Comparison of ENCODE assay signal across 1 cellular context in genomic region chr2:191845876-191846786, GRCh38.
TF ChIP-seq lines count a peak whose summit lies in the region.

No MANE protein-coding gene starts in this region.

TF ChIP-seq in HepG2, 621 proteins besides CTCF, POLR2A, EP300 and RAD21 (continued from another document and continues in another):
- TF ChIP-seq ZHX2 (IDR thresholded peaks at IDR 0.05; ENCODE audit: low read depth) = 0 out of 2 replicates have a peak, but pooled peaks have one; percentile 30
- TF ChIP-seq ZHX2 (CRISPR knock-in tag; IDR thresholded peaks at IDR 0.05; ENCODE audit: borderline replicate concordance) = no peak
- TF ChIP-seq ISL2 (CRISPR knock-in tag; IDR thresholded peaks at IDR 0.05) = no peak
- TF ChIP-seq ZBTB44 (CRISPR knock-in tag; IDR thresholded peaks at IDR 0.05) = no peak; the same call in 1 of the 2 replicates
- TF ChIP-seq RBM22 (optimal IDR thresholded peaks at IDR 0.05; ENCODE audit: low read length) = no peak
- TF ChIP-seq ARHGAP35 (CRISPR knock-in tag; IDR thresholded peaks at IDR 0.05; ENCODE audit: borderline replicate concordance) = no peak; the same call in 1 of the 2 replicates
- TF ChIP-seq ATRX (CRISPR knock-in tag; IDR thresholded peaks at IDR 0.05; ENCODE audit: borderline replicate concordance) = no peak
- TF ChIP-seq EZH2 (conservative IDR thresholded peaks at IDR 0.05; ENCODE audit: low read depth, low read length) = no peak
- no peak for TF ChIP-seq NR2F1 (CRISPR knock-in tag; IDR thresholded peaks at IDR 0.05)
- no peak; the same call in 1 of the 2 replicates for TF ChIP-seq FOXC1 (CRISPR knock-in tag; IDR thresholded peaks at IDR 0.05; ENCODE audit: borderline replicate concordance)
- TF ChIP-seq ZNF501 (CRISPR knock-in tag; IDR thresholded peaks at IDR 0.05) = peak; percentile 5; the same call in 1 of the 2 replicates
- no peak for TF ChIP-seq TERF1 (CRISPR knock-in tag; IDR thresholded peaks at IDR 0.05)
- TF ChIP-seq ZNF263 (CRISPR knock-in tag; IDR thresholded peaks at IDR 0.05) = 0 out of 2 replicates have a peak, but pooled peaks have one; percentile 25
- TF ChIP-seq REPIN1 (CRISPR knock-in tag; IDR thresholded peaks at IDR 0.05; ENCODE audit: borderline replicate concordance, low read depth) = no peak
- no peak for TF ChIP-seq ZNF709 (CRISPR knock-in tag; IDR thresholded peaks at IDR 0.05)
- no peak for TF ChIP-seq TRAFD1 (CRISPR knock-in tag; IDR thresholded peaks at IDR 0.05; ENCODE audit: borderline replicate concordance)
- no peak for TF ChIP-seq POLR2AphosphoS5 (IDR thresholded peaks at IDR 0.05; ENCODE audit: low read depth, low read length)
- TF ChIP-seq KAT2B (IDR thresholded peaks at IDR 0.05; ENCODE audit: borderline replicate concordance, low read depth, low read length) = no peak
- TF ChIP-seq ZNF780A (CRISPR knock-in tag; IDR thresholded peaks at IDR 0.05) = 0 out of 2 replicates have a peak, but pooled peaks have one; percentile 43
- TF ChIP-seq MYPOP (CRISPR knock-in tag; IDR thresholded peaks at IDR 0.05) = no peak; the same call in 1 of the 2 replicates
- TF ChIP-seq IRF1 (CRISPR knock-in tag; IDR thresholded peaks at IDR 0.05; ENCODE audit: low read depth) = no peak
- no peak for TF ChIP-seq MTF1 (CRISPR knock-in tag; IDR thresholded peaks at IDR 0.05)
- no peak for TF ChIP-seq FOXK1 (CRISPR knock-in tag; IDR thresholded peaks at IDR 0.05; ENCODE audit: borderline replicate concordance, low read depth)
- TF ChIP-seq ZNF335 (CRISPR knock-in tag; IDR thresholded peaks at IDR 0.05) = no peak
- TF ChIP-seq DBP (CRISPR knock-in tag; IDR thresholded peaks at IDR 0.05; ENCODE audit: not compliant biosample characterization) = no peak
- no peak for TF ChIP-seq STAG1 (CRISPR knock-in tag; IDR thresholded peaks at IDR 0.05)
- TF ChIP-seq ZBTB33 (CRISPR knock-in tag; IDR thresholded peaks at IDR 0.05) = peak; percentile 78
- peak; percentile 94 for TF ChIP-seq ZNF225 (CRISPR knock-in tag; IDR thresholded peaks at IDR 0.05)
- TF ChIP-seq ZBTB1 (CRISPR knock-in tag; IDR thresholded peaks at IDR 0.05; ENCODE audit: borderline replicate concordance) = no peak
- 0 out of 2 replicates have a peak, but pooled peaks have one; percentile 42 for TF ChIP-seq ZNF432 (CRISPR knock-in tag; IDR thresholded peaks at IDR 0.05; ENCODE audit: borderline replicate concordance)
- no peak for TF ChIP-seq DZIP1 (CRISPR knock-in tag; IDR thresholded peaks at IDR 0.05)
- TF ChIP-seq POLR2G (IDR thresholded peaks at IDR 0.05; ENCODE audit: low read depth, low read length) = no peak; the same call in 1 of the 2 replicates
- TF ChIP-seq REST (IDR thresholded peaks at IDR 0.05; ENCODE audit: borderline replicate concordance in 1 of 2, low read depth in 1 of 2, low read length in 2 of 2) = no peak
- TF ChIP-seq ZNF34 (CRISPR knock-in tag; IDR thresholded peaks at IDR 0.05; ENCODE audit: borderline replicate concordance) = no peak
